In the genomic region with DNA sequence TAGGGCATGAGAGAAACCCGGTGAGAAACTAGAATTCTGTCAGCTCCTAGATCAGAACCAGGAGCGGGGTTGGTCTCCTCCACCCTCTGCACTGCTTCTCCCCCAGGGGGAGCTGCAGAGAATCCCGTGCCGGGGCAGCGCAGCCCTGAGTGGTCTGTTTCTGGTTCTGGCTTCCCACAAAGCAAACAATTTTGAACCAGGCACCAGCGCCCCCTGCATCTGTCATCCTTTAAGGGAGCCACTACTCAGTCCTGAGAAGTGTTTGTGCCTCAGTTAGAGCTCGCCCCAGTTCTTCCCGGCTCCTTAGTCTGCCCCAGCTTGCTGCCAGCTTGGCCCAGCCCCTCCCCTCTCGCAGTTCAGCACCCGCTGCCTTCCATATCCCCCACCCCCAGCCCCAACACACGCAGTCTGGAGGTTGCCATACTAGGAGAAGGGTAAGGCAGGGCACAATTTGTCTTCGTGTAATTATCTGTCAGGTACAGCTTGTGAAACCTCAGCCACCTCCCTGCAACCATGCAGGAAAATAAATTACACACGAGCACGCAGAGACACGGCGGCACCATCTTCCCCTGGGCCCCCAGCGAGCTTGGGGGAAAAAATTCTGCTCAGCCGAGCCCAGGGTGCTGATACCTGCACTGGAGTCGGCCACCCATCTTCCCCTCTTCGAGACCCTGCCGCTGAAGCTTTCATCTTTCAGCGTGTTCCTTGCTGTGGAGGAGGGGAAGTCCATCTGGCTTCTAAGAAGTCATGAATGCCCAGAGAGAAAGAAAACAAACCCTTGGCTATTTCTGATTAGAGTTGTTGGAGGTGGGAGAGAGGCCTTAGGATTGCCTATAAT, we compare ENCODE assay signal across 8 cellular contexts.
DNase-seq lines count a peak whose midpoint lies in the region; ATAC-seq and TF ChIP-seq lines count a peak whose summit lies in the region.
"Had no signal": no experiment of that assay in that cellular context is flagged by ENCODE, and none has a peak within 500 bp of the region (broad histone marks: within the 10 kb centered on the region; RNA-seq: fewer than 3 reads in every experiment).

No MANE protein-coding gene starts in this region.

- H3K9me3 ChIP-seq in ovary = no peaks in the 10 kb centered on the region

- H3K27ac ChIP-seq in ovary = no peak overlapping the region
- H3K27ac ChIP-seq: epithelial cell of prostate had no signal

- H3K4me3 ChIP-seq in ovary = peak overlapping the region; percentile 12

- DNase-seq in NCI-H526 treated with DMSO at 0.1 percent for 48 hours (lab: John Stamatoyannopoulos, UW) = peak; percentile 65
- DNase-seq in activated T-cell treated with anti-CD3 and anti-CD28 coated beads, Interleukin-2, amount 50 U/mL, for 1 hour = peak; percentile 53
- peak; percentile 32 for DNase-seq in fibroblast of the conjunctiva (ENCODE audit: low read depth)
- DNase-seq in ovary = peak; percentile 44 to 71 (median 53)
- DNase-seq in NCI-H2107 treated with DMSO at 0.1 percent for 48 hours (lab: John Stamatoyannopoulos, UW; ENCODE audit: unreplicated experiment) = no peak

- H3K4me1 ChIP-seq in ovary (ENCODE audit: insufficient read depth) = peaks cover 2% of the 10 kb centered on the region

- WGBS in ovary, 3 donors = 2 to 7% (median 3%) methylated on average over 22 of the region's 22 CpGs

- no peak for TF ChIP-seq POLR2A in ovary (IDR thresholded peaks at IDR 0.05)

- peak; percentile 61 for TF ChIP-seq CTCF in GM12872 (IDR thresholded peaks at IDR 0.05; ENCODE audit: insufficient read depth, low read depth, low read length)
- TF ChIP-seq CTCF in ovary (IDR thresholded peaks at IDR 0.05) = peak in 2 of 3 donors; percentile 21 to 37

- TF ChIP-seq EP300 in ovary (IDR thresholded peaks at IDR 0.05) = no peak

- ATAC-seq in GM19463 (IDR thresholded peaks at IDR 0.05; ENCODE audit: unreplicated experiment) = no peak

- no peaks in the 10 kb centered on the region for H3K27me3 ChIP-seq in ovary

- intact Hi-C loops in ovary (cut with DNase I) = loop anchor here in 1 of 4 donors (5.0 kb wide), 1 partner anchor 81 kb away; no protein-coding TSS in a partner anchor

- H3K36me3 ChIP-seq in ovary = no peaks in the 10 kb centered on the region
